Comparison of ENCODE assay signal across 18 cellular contexts in genomic region chr2:3611611-3612010, GRCh38. TPM values are rescaled to one million over a fixed set of nuclear protein-coding genes. Genes with fewer than 3 reads are reported as not detected.
DNase-seq lines count a peak whose midpoint lies in the region; ATAC-seq and TF ChIP-seq lines count a peak whose summit lies in the region.
"Had no signal": no experiment of that assay in that cellular context is flagged by ENCODE, and none has a peak within 500 bp of the region (broad histone marks: within the 10 kb centered on the region; RNA-seq: fewer than 3 reads in every experiment).

No MANE protein-coding gene starts in this region.

- no peaks in the 10 kb centered on the region for H3K36me3 ChIP-seq in OCI-LY1 (ENCODE audit: insufficient read depth, low read length)
- H3K36me3 ChIP-seq: HAP-1 had no signal

- no peaks in the 10 kb centered on the region for H3K9me3 ChIP-seq in OCI-LY1 (ENCODE audit: low read length)

- H3K27me3 ChIP-seq in OCI-LY1 (ENCODE audit: insufficient read depth, low read length): no peaks in the 10 kb centered on the region

- no peaks in the 10 kb centered on the region for H3K79me2 ChIP-seq in OCI-LY1 (ENCODE audit: insufficient read depth, low read length)

- DNase-seq in GM10248 (ENCODE audit: extremely low spot score) (peak; percentile 2), ecto neural progenitor cell (ENCODE audit: low spot score) (peak; percentile 70), sciatic nerve (ENCODE audit: low spot score) (no peak), hypothalamus (lab: John Stamatoyannopoulos, UW) (no peak), NCI-H2107 (lab: John Stamatoyannopoulos, UW) (no peak), NCI-H2029 (lab: John Stamatoyannopoulos, UW) (no peak)
- DNase-seq: ACHN, AML-193, COR-L47, NCI-H1092, NCI-H1694, NCI-H526 treated with DMSO at 0.1 percent for 48 hours, PC-3 had no signal

- H4K20me1 ChIP-seq in OCI-LY1 (ENCODE audit: insufficient read depth, low read length): no peaks in the 10 kb centered on the region

- CTCF ChIA-PET in GM10248 (lab: Yijun Ruan, JAX): no interaction called here

- H3K9ac ChIP-seq in OCI-LY1 (ENCODE audit: low read length): peak overlapping the region; percentile 55; the same call in 1 of the 2 replicates

- ATAC-seq in sciatic nerve: peak; percentile 23
- ATAC-seq: PC-3 had no signal

- peak overlapping the region; percentile 85 for H3K27ac ChIP-seq in OCI-LY1 (ENCODE audit: low read depth, low read length, poor library complexity, severe bottlenecking)

- intact Hi-C loops in sciatic nerve (cut with DNase I): no loop called here

- H3K9me2 ChIP-seq in OCI-LY1 (ENCODE audit: low read depth, low read length): no peaks in the 10 kb centered on the region

- peak overlapping the region; percentile 37 for H3K4me3 ChIP-seq in OCI-LY1 (ENCODE audit: low read depth, low read length, poor library complexity, severe bottlenecking)
- H3K4me3 ChIP-seq: HAP-1 had no signal

- H3K4me2 ChIP-seq in OCI-LY1 (ENCODE audit: low read length): peak overlapping the region; percentile 58

- POLR2A ChIA-PET in GM10248 (lab: Yijun Ruan, JAX): no interaction called here

- H3K4me1 ChIP-seq in OCI-LY1 (ENCODE audit: insufficient read depth, low read length, severe bottlenecking): peaks cover 49% of the 10 kb centered on the region
- H3K4me1 ChIP-seq: HAP-1 had no signal

- TF ChIP-seq CTCF in GM10248 (IDR thresholded peaks at IDR 0.05; ENCODE audit: control extremely low read depth, extremely low read depth, low read depth, missing control alignments): no peak
- no peak for TF ChIP-seq CTCF in OCI-LY1 (IDR thresholded peaks at IDR 0.05; ENCODE audit: low read length)

- no peaks in the 10 kb centered on the region; the same call in 1 of the 2 replicates for H3F3A ChIP-seq in OCI-LY1 (ENCODE audit: insufficient read depth, low read length)

- no peak overlapping the region for H2AFZ ChIP-seq in OCI-LY1 (ENCODE audit: low read length)

RNA-seq across cellular contexts. Expression of gene COLEC11, which starts 16.7 kb away (rescaled TPM):
- total RNA-seq in sciatic nerve: 1.1 TPM
- total RNA-seq: HT-29, MCF 10A, SK-MEL-5 had no signal

RNA-seq across cellular contexts. Expression of gene RPS7, which starts 36.6 kb away (rescaled TPM):
- total RNA-seq in sciatic nerve: 852 TPM

RNA-seq across cellular contexts. Expression of gene ALLC, which starts 46.4 kb away (rescaled TPM):
- total RNA-seq in sciatic nerve: 7.6 TPM
- total RNA-seq: HT-29, MCF 10A, PC-3, SK-MEL-5 had no signal

RNA-seq across cellular contexts. Expression of gene RNASEH1, which starts 53.5 kb away (rescaled TPM):
- 19.0 TPM for total RNA-seq in sciatic nerve

Comparison
In these comparisons a context has a peak if more than half of its experiments do, and no peak if none do; other contexts are left out.
1. DNase-seq: peak in GM10248 (single experiment) and ecto neural progenitor cell (single experiment); none in sciatic nerve (single experiment), hypothalamus (0 of 51), NCI-H2107 (single experiment) and NCI-H2029 (single experiment).